Comparison of ENCODE assay signal across 22 cellular contexts in genomic region chr17:67565068-67565467, GRCh38.
"Had no signal": no experiment of that assay in that cellular context is flagged by ENCODE, and none has a peak within 500 bp of the region (broad histone marks: within the 10 kb centered on the region; RNA-seq: fewer than 3 reads in every experiment).

No MANE protein-coding gene starts in this region.

- ATAC-seq: foreskin keratinocyte, gastroesophageal sphincter, heart left ventricle, left cardiac atrium, left lung, left ventricle myocardium superior, lower lobe of right lung, mucosa of descending colon had no signal

- H3K4me2 ChIP-seq: hepatocyte had no signal

- H3K36me3 ChIP-seq: gastroesophageal sphincter, left lung, lower lobe of right lung had no signal

- FAIRE-seq: endothelial cell of umbilical vein, frontal cortex, keratinocyte had no signal

- H3K9me3 ChIP-seq: esophagus muscularis mucosa, gastroesophageal sphincter, heart left ventricle, left lung, lower lobe of right lung, mucosa of descending colon had no signal

- H3K4me1 ChIP-seq: esophagus muscularis mucosa, gastroesophageal sphincter, lower lobe of right lung had no signal

- H3K27me3 ChIP-seq: dorsolateral prefrontal cortex, esophagus muscularis mucosa, foreskin keratinocyte, gastroesophageal sphincter, heart left ventricle, hepatocyte, left lung had no signal

- H2AFZ ChIP-seq: hepatocyte had no signal

- H3K79me2 ChIP-seq: hepatocyte had no signal

- H3K4me3 ChIP-seq: coronary artery, dorsolateral prefrontal cortex, esophagus muscularis mucosa, gastroesophageal sphincter, heart left ventricle, hepatocyte, left lung, lower lobe of right lung, mucosa of descending colon had no signal

- DNase-seq: dermis blood vessel endothelial cell; dorsolateral prefrontal cortex; effector CD4-positive, alpha-beta T cell; effector memory CD4-positive, alpha-beta T cell; foreskin keratinocyte; heart left ventricle; hypothalamus; immature natural killer cell; left cardiac atrium; left lung; left ventricle myocardium superior; lower lobe of right lung; mesenchymal stem cell; mucosa of descending colon; naive B cell had no signal

- H3K27ac ChIP-seq: coronary artery, dorsolateral prefrontal cortex, esophagus muscularis mucosa, foreskin keratinocyte, gastroesophageal sphincter, heart left ventricle, hepatocyte, left lung, lower lobe of right lung had no signal
